In the genomic region with DNA sequence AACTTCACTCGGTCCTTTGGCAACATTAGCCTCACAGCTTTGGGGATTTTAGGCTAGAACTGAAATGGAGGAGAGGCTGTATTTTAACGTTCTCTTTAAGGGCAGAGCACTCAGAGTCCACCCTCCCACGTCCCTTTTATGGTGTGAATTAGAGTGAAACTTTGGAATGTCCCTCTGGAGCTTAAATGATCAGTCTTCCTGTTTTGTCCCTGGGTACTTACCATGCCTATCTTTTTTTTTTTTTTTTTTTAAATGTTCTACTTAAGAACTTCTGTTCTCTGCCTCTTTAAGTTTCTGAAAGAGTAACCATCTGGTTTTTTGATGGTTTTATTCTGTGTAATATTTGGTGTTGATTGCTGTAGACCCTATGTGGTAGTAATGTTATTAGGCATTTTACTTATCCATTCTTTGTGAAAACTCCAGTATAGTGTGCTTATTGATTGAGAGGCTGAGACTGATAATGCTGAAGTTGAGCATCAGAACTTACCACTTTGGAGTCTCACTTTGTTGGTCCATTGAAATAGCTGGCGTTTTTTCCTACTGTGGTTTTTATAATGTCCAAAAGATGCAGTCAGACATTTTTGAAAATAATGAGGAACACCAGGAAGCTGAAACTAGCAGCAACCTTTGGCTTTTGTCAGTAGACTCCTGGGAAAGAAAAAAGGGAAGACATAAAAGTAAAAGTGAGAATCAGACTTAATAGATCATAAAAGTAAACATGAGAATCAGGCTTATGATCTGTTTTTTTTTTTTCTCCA, we compare ENCODE assay signal across 1 cellular context.
TF ChIP-seq lines count a peak whose summit lies in the region.

No MANE protein-coding gene starts in this region.

TF ChIP-seq in GM23338, 12 proteins besides CTCF, POLR2A, EP300 and RAD21 (continued from another document):
- no peak for TF ChIP-seq ZNF462 (CRISPR knock-in tag; IDR thresholded peaks at IDR 0.05)
- no peak for TF ChIP-seq NANOG (IDR thresholded peaks at IDR 0.05; ENCODE audit: borderline replicate concordance)
- no peak for TF ChIP-seq ZNF114 (CRISPR knock-in tag; IDR thresholded peaks at IDR 0.05)
- no peak for TF ChIP-seq REST (IDR thresholded peaks at IDR 0.05; ENCODE audit: unreplicated experiment)
- no peak for TF ChIP-seq ETS1 (IDR thresholded peaks at IDR 0.05)
- no peak for TF ChIP-seq STAT1 (IDR thresholded peaks at IDR 0.05; ENCODE audit: unreplicated experiment)
- TF ChIP-seq POLR2AphosphoS5 (IDR thresholded peaks at IDR 0.05; ENCODE audit: low read depth), result no peak
- TF ChIP-seq EZH2 (IDR thresholded peaks at IDR 0.05; ENCODE audit: low read depth, unreplicated experiment), result no peak
- no peak for TF ChIP-seq EZH2phosphoT487 (IDR thresholded peaks at IDR 0.05; ENCODE audit: unreplicated experiment)
- TF ChIP-seq JUNB (IDR thresholded peaks at IDR 0.05; ENCODE audit: unreplicated experiment), result no peak
